In the genomic region with DNA sequence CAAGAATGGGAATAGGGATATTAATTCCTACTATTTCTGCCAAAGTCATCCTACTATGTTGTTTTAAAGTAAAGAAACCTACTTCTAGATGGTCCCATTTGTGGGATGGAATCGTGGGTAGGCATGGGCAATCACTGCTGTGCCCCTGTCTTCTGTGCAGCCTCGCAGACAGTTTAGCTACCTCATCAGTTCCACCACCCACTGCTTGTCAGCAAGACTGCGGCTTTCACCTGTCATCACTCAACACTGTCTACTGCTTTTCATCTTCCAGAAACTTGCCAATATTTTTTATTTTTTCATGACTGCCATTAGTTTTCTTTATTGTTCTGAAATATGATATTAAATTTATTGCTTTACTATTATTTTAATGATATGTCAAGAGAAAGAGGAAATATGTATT, we compare ENCODE assay signal across 37 cellular contexts.
"Had no signal": no experiment of that assay in that cellular context is flagged by ENCODE, and none has a peak within 500 bp of the region (broad histone marks: within the 10 kb centered on the region; RNA-seq: fewer than 3 reads in every experiment).

No MANE protein-coding gene starts in this region.

- H3K36me3 Mint-ChIP-seq: activated CD4-positive, alpha-beta memory T cell treated with anti-CD3 and anti-CD28 coated beads for 36 hours; activated naive CD4-positive, alpha-beta T cell treated with anti-CD3 and anti-CD28 coated beads, Interleukin-2, amount 50 U/mL, for 72 hours; activated naive CD8-positive, alpha-beta T cell treated with anti-CD3 and anti-CD28 coated beads for 36 hours had no signal

- H3K4me3 Mint-ChIP-seq: activated B cell treated with CpG ODN at 0.5 μM for 24 hours; activated CD4-positive, alpha-beta memory T cell treated with anti-CD3 and anti-CD28 coated beads for 36 hours; activated CD4-positive, alpha-beta T cell treated with anti-CD3 and anti-CD28 coated beads, Interleukin-2, amount 10 ng/mL, durations not matched to agents 24 days and 14 days; activated CD8-positive, alpha-beta T cell treated with anti-CD3 and anti-CD28 coated beads for 36 hours; activated naive CD4-positive, alpha-beta T cell treated with anti-CD3 and anti-CD28 coated beads for 36 hours; activated naive CD8-positive, alpha-beta T cell treated with anti-CD3 and anti-CD28 coated beads for 36 hours; activated T-cell treated with anti-CD3 and anti-CD28 coated beads, Interleukin-2, amount 50 U/mL, for 4 hours; activated T-cell treated with anti-CD3 and anti-CD28 coated beads, Interleukin-2, amount 50 U/mL, for 72 hours; activated T-helper 1 cell treated with anti-CD3 and anti-CD28 coated beads, Interleukin-12 subunit alpha, Interleukin-12 subunit beta, Interleukin-2, Interleukin-4 antibody, amounts not matched to agents 30 ng/mL and 10 ng/mL and 1 ng/mL, durations not matched to agents 14 hours and 24 hours and 36 hours; activated T-helper 17 cell treated with anti-CD3 and anti-CD28 coated beads, Interleukin-2, amount 50 U/mL, for 72 hours; T-helper 1 cell treated with Interleukin-12 subunit alpha and Interleukin-12 subunit beta and Interleukin-4 antibody, amounts not matched to agents 30 μg/mL and 1 μg/mL, for 36 hours; T-helper 2 cell treated with Interferon-gamma antibody and Interleukin-4, amounts not matched to agents 5 μg/mL and 100 μg/mL, for 36 hours had no signal

- FAIRE-seq: astrocyte, TTC549 had no signal

- H3K27me3 ChIP-seq: adrenal gland, body of pancreas, brain microvascular endothelial cell, breast epithelium had no signal

- ATAC-seq: activated CD8-positive, alpha-beta T cell treated with anti-CD3 and anti-CD28 coated beads for 36 hours; activated naive CD4-positive, alpha-beta T cell treated with anti-CD3 and anti-CD28 coated beads, Interleukin-2, amount 50 U/mL, for 72 hours; activated T-cell treated with anti-CD3 and anti-CD28 coated beads, Interleukin-2, amount 50 U/mL, for 4 hours; activated T-cell treated with anti-CD3 and anti-CD28 coated beads, Interleukin-2, amount 50 U/mL, for 72 hours; activated T-helper 17 cell treated with anti-CD3 and anti-CD28 coated beads, Interleukin-2, amount 50 U/mL, for 72 hours; body of pancreas had no signal

- H3K27me3 Mint-ChIP-seq: activated B cell treated with CpG ODN at 0.5 μM for 24 hours; activated CD4-positive, alpha-beta memory T cell treated with anti-CD3 and anti-CD28 coated beads for 36 hours; activated CD4-positive, alpha-beta T cell treated with anti-CD3 and anti-CD28 coated beads, Interleukin-2, amount 10 ng/mL, durations not matched to agents 24 days and 14 days; activated CD8-positive, alpha-beta T cell treated with anti-CD3 and anti-CD28 coated beads for 36 hours; activated naive CD8-positive, alpha-beta T cell treated with anti-CD3 and anti-CD28 coated beads for 36 hours; activated T-helper 17 cell treated with anti-CD3 and anti-CD28 coated beads, Interleukin-2, amount 50 U/mL, for 72 hours had no signal

- H3K27ac ChIP-seq: adrenal gland, body of pancreas, brain microvascular endothelial cell, breast epithelium, VCaP had no signal

- H3K9me3 ChIP-seq: body of pancreas, breast epithelium had no signal

- H3K27ac Mint-ChIP-seq: activated B cell treated with CpG ODN at 0.5 μM for 24 hours; activated CD4-positive, alpha-beta memory T cell treated with anti-CD3 and anti-CD28 coated beads for 36 hours; activated CD4-positive, alpha-beta T cell treated with anti-CD3 and anti-CD28 coated beads, Interleukin-2, amount 10 ng/mL, durations not matched to agents 24 days and 14 days; activated CD8-positive, alpha-beta T cell treated with anti-CD3 and anti-CD28 coated beads for 36 hours; activated naive CD4-positive, alpha-beta T cell treated with anti-CD3 and anti-CD28 coated beads for 36 hours; activated naive CD4-positive, alpha-beta T cell treated with anti-CD3 and anti-CD28 coated beads, Interleukin-2, amount 50 U/mL, for 72 hours; activated naive CD8-positive, alpha-beta T cell treated with anti-CD3 and anti-CD28 coated beads for 36 hours; activated T-cell treated with anti-CD3 and anti-CD28 coated beads, Interleukin-2, amount 50 U/mL, for 72 hours; activated T-helper 1 cell treated with anti-CD3 and anti-CD28 coated beads, Interleukin-12 subunit alpha, Interleukin-12 subunit beta, Interleukin-2, Interleukin-4 antibody, amounts not matched to agents 30 ng/mL and 10 ng/mL and 1 ng/mL, durations not matched to agents 14 hours and 24 hours and 36 hours; activated T-helper 17 cell treated with anti-CD3 and anti-CD28 coated beads, Interleukin-2, amount 50 U/mL, for 72 hours; T-helper 1 cell treated with Interleukin-12 subunit alpha and Interleukin-12 subunit beta and Interleukin-4 antibody, amounts not matched to agents 30 μg/mL and 1 μg/mL, for 36 hours; T-helper 2 cell treated with Interferon-gamma antibody and Interleukin-4, amounts not matched to agents 5 μg/mL and 100 μg/mL, for 36 hours had no signal

- H3K4me1 Mint-ChIP-seq: activated B cell treated with CpG ODN at 0.5 μM for 24 hours; activated CD4-positive, alpha-beta T cell treated with anti-CD3 and anti-CD28 coated beads, Interleukin-2, amount 10 ng/mL, durations not matched to agents 24 days and 14 days; activated naive CD8-positive, alpha-beta T cell treated with anti-CD3 and anti-CD28 coated beads for 36 hours; activated T-helper 17 cell treated with anti-CD3 and anti-CD28 coated beads, Interleukin-2, amount 50 U/mL, for 72 hours had no signal

- H3K4me1 ChIP-seq: adrenal gland, body of pancreas, breast epithelium had no signal

- H3K36me3 ChIP-seq: adrenal gland, brain microvascular endothelial cell, breast epithelium had no signal

- DNase-seq: activated B cell treated with CpG ODN at 0.5 μM for 24 hours; activated CD4-positive, alpha-beta memory T cell treated with anti-CD3 and anti-CD28 coated beads for 36 hours; activated CD4-positive, alpha-beta T cell treated with anti-CD3 and anti-CD28 coated beads for 4 hours; activated CD4-positive, alpha-beta T cell treated with anti-CD3 and anti-CD28 coated beads, Interleukin-2, amount 10 ng/mL, durations not matched to agents 24 days and 14 days; activated CD4-positive, alpha-beta T cell treated with anti-CD3 and anti-CD28 coated beads, Interleukin-2, amount 50 U/mL, for 1 hour; activated CD4-positive, alpha-beta T cell treated with anti-CD3 and anti-CD28 coated beads, Interleukin-2, amount 50 U/mL, for 4 hours; activated CD4-positive, CD25-positive, alpha-beta regulatory T cell treated with anti-CD3 and anti-CD28 coated beads, Interleukin-2, amount 50 U/mL, for 72 hours; activated CD8-positive, alpha-beta memory T cell treated with anti-CD3 and anti-CD28 coated beads, Interleukin-2, amount 50 U/mL, for 4 hours; activated CD8-positive, alpha-beta T cell treated with anti-CD3 and anti-CD28 coated beads for 36 hours; activated effector memory CD4-positive, alpha-beta T cell treated with anti-CD3 and anti-CD28 coated beads, Interleukin-2, amount 50 U/mL, for 16 hours; activated gamma-delta T cell treated with Interleukin-2 at 50 U/mL for 16 hours; activated naive CD4-positive, alpha-beta T cell; activated naive CD4-positive, alpha-beta T cell treated with anti-CD3 and anti-CD28 coated beads for 36 hours; activated naive CD4-positive, alpha-beta T cell treated with anti-CD3 and anti-CD28 coated beads, Interleukin-2, amount 50 U/mL, for 16 hours; activated naive CD8-positive, alpha-beta T cell treated with anti-CD3 and anti-CD28 coated beads for 36 hours; activated T-cell treated with anti-CD3 and anti-CD28 coated beads for 4 hours; activated T-cell treated with anti-CD3 and anti-CD28 coated beads, Interleukin-2, amount 50 U/mL, for 1 hour; activated T-cell treated with anti-CD3 and anti-CD28 coated beads, Interleukin-2, amount 50 U/mL, for 4 hours; activated T-cell treated with anti-CD3 and anti-CD28 coated beads, Interleukin-2, amount 50 U/mL, for 72 hours; adrenal gland; amniotic stem cell; aorta; body of pancreas; brain microvascular endothelial cell; central memory CD4-positive, alpha-beta T cell; T-helper 1 cell; T-helper 2 cell; T-helper 9 cell had no signal

- H3K4me3 ChIP-seq: adrenal gland, body of pancreas, breast epithelium had no signal

- H3K9me3 Mint-ChIP-seq: activated B cell treated with CpG ODN at 0.5 μM for 24 hours; activated CD4-positive, alpha-beta T cell treated with anti-CD3 and anti-CD28 coated beads, Interleukin-2, amount 10 ng/mL, durations not matched to agents 24 days and 14 days; activated T-helper 1 cell treated with anti-CD3 and anti-CD28 coated beads, Interleukin-12 subunit alpha, Interleukin-12 subunit beta, Interleukin-2, Interleukin-4 antibody, amounts not matched to agents 30 ng/mL and 10 ng/mL and 1 ng/mL, durations not matched to agents 14 hours and 24 hours and 36 hours; T-helper 1 cell treated with Interleukin-12 subunit alpha and Interleukin-12 subunit beta and Interleukin-4 antibody, amounts not matched to agents 30 μg/mL and 1 μg/mL, for 36 hours had no signal
